In the genomic region with DNA sequence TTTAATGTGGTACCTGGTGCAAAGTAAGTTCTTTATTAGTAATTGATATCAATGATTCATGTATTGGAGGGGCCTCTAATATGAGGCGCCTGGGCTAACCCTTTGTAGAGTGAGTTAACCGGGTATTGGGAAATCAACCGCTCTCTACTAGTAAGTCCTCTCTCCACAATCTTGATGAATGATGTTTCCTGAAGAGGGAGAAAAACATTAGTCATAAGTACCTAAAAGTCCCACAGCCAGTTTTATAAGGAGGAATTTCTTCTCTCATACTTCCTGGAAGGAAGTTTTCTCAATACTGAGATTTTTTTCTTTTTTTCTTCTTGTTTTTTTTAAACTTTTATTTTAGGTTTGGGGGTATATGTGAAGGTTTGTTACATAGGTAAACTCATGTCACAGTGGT, we compare ENCODE assay signal across 16 cellular contexts.
DNase-seq lines count a peak whose midpoint lies in the region; ATAC-seq and TF ChIP-seq lines count a peak whose summit lies in the region.
"Had no signal": no experiment of that assay in that cellular context is flagged by ENCODE, and none has a peak within 500 bp of the region (broad histone marks: within the 10 kb centered on the region; RNA-seq: fewer than 3 reads in every experiment).

No MANE protein-coding gene starts in this region.

- DNase-seq in AG20443 (ENCODE audit: low spot score) (peak; percentile 22), PC-3 (peak; percentile 85), epithelial cell of esophagus (ENCODE audit: low read depth) (peak; percentile 91), left lung (no peak), NCI-H69 (lab: John Stamatoyannopoulos, UW) (no peak)
- DNase-seq in stimulated activated CD4-positive, alpha-beta T cell treated with anti-CD3 and anti-CD28 coated beads, Interleukin-2, amount 100 ng/mL, for 24 hours = no peak
- DNase-seq: activated CD8-positive, alpha-beta memory T cell treated with anti-CD3 and anti-CD28 coated beads for 24 hours; amygdala; DMS79 treated with DMSO at 0.1 percent for 48 hours; H7; NCI-H1092; stimulated activated naive B cell treated with anti-CD40 and anti-IgM and Interleukin-4, amounts not matched to agents 10 μg/mL and 1 μg/mL and 100 μg/mL, for 72 hours had no signal

- H3K4me1 ChIP-seq in PC-3 (ENCODE audit: insufficient read depth, low read length) (peaks cover 51% of the 10 kb centered on the region), left lung (no peaks in the 10 kb centered on the region)
- H3K4me1 ChIP-seq: BLaER1 had no signal

- BruUV-seq in PC-3 (replicated peaks; lab: Mats Ljungman, UMichigan) = no TSS peak

- H3K36me3 ChIP-seq in PC-3 (ENCODE audit: low read depth, low read length) = no peaks in the 10 kb centered on the region
- H3K36me3 ChIP-seq in left lung = no peaks in the 10 kb centered on the region
- H3K36me3 ChIP-seq: BLaER1, neutrophil had no signal

- no peaks in the 10 kb centered on the region for H4K20me1 ChIP-seq in PC-3 (ENCODE audit: low read length)
- H4K20me1 ChIP-seq: BLaER1 had no signal

- no peak overlapping the region for H3K4me3 ChIP-seq in PC-3 (ENCODE audit: low read length)
- H3K4me3 ChIP-seq in epithelial cell of esophagus (ENCODE audit: low read length) = no peak overlapping the region
- H3K4me3 ChIP-seq in left lung = no peak overlapping the region
- H3K4me3 ChIP-seq: BLaER1 had no signal

- peak overlapping the region; percentile 72 for H3K9ac ChIP-seq in PC-3 (ENCODE audit: low read length)
- H3K9ac ChIP-seq: BLaER1 had no signal

- H3K27ac ChIP-seq in PC-3 (ENCODE audit: low read length) = peak overlapping the region; percentile 97
- H3K27ac ChIP-seq in left lung = no peak overlapping the region
- H3K27ac ChIP-seq: BLaER1, neutrophil had no signal

- CTCF ChIA-PET in PC-3 (lab: Charles Lee) = no interaction called here

- H3K27me3 ChIP-seq in PC-3 (ENCODE audit: low read length) = no peaks in the 10 kb centered on the region
- no peaks in the 10 kb centered on the region for H3K27me3 ChIP-seq in left lung
- H3K27me3 ChIP-seq: BLaER1, neutrophil had no signal

- intact Hi-C loops in PC-3 (cut with micrococcal nuclease) (loop anchor here (10.0 kb wide), 1 partner anchor 222 kb away; no protein-coding TSS in a partner anchor), left lung (cut with DNase I) (no loop called here)

- no peak overlapping the region for H2AFZ ChIP-seq in PC-3 (ENCODE audit: low read length)

- no peaks in the 10 kb centered on the region for H3K9me2 ChIP-seq in PC-3 (replicated peaks; ENCODE audit: low read length)

- peak; percentile 72 for ATAC-seq in PC-3
- ATAC-seq in left lung = peak; percentile 74
- ATAC-seq in GM21529 (IDR thresholded peaks at IDR 0.05; ENCODE audit: unreplicated experiment) = no peak
- ATAC-seq in GM21576 (IDR thresholded peaks at IDR 0.05; ENCODE audit: unreplicated experiment) = no peak
- ATAC-seq: stimulated activated naive B cell treated with anti-CD40 and anti-IgM and Interleukin-4, amounts not matched to agents 10 μg/mL and 1 μg/mL and 100 μg/mL, for 72 hours had no signal

- no peaks in the 10 kb centered on the region for H3F3A ChIP-seq in PC-3 (ENCODE audit: low read length, unreplicated experiment)

- TF ChIP-seq CTCF in PC-3 (conservative IDR thresholded peaks at IDR 0.05; ENCODE audit: low read depth, low read length) (no peak), epithelial cell of esophagus (IDR thresholded peaks at IDR 0.05; ENCODE audit: insufficient read depth, low read depth, low read length, missing control alignments) (no peak), left lung (IDR thresholded peaks at IDR 0.05) (no peak)

- no peak overlapping the region for H3K4me2 ChIP-seq in PC-3 (ENCODE audit: low read length)
- H3K4me2 ChIP-seq: BLaER1 had no signal

- no peaks in the 10 kb centered on the region for H3K79me2 ChIP-seq in PC-3 (ENCODE audit: low read length)

- H3K9me3 ChIP-seq in PC-3 (ENCODE audit: low read length) = no peaks in the 10 kb centered on the region
- no peaks in the 10 kb centered on the region for H3K9me3 ChIP-seq in left lung
- H3K9me3 ChIP-seq: neutrophil had no signal

- POLR2A ChIA-PET in PC-3 (lab: Charles Lee; ENCODE audit: unreplicated experiment) = no interaction called here

Comparison
In these comparisons a context has a peak if more than half of its experiments do, and no peak if none do; other contexts are left out.
1. DNase-seq: peak in AG20443 (single experiment), PC-3 (single experiment) and epithelial cell of esophagus (single experiment); none in left lung (0 of 2), NCI-H69 (single experiment) and stimulated activated CD4-positive, alpha-beta T cell treated with anti-CD3 and anti-CD28 coated beads, Interleukin-2, amount 100 ng/mL, for 24 hours (0 of 2).
2. ATAC-seq: peak in PC-3 (single experiment) and left lung (single experiment); none in GM21529 (single experiment) and GM21576 (single experiment).